8 cellular contexts compared by ENCODE assay signal in genomic region chr10:77173615-77174461, GRCh38.
DNase-seq lines count a peak whose midpoint lies in the region; ATAC-seq and TF ChIP-seq lines count a peak whose summit lies in the region.

No MANE protein-coding gene starts in this region.

- DNase-seq in DMS153 (lab: John Stamatoyannopoulos, UW) = peak; percentile 58
- peak; percentile 79 for DNase-seq in HEK293T (ENCODE audit: extremely low spot score)
- DNase-seq in NCI-H2171 (lab: John Stamatoyannopoulos, UW) = peak; percentile 23
- DNase-seq in activated CD4-positive, CD25-positive, alpha-beta regulatory T cell treated with anti-CD3 and anti-CD28 coated beads, Interleukin-2, amount 50 U/mL, for 72 hours = peak; percentile 65
- DNase-seq in central memory CD4-positive, alpha-beta T cell = peak; percentile 12
- peak; percentile 77 for DNase-seq in kidney glomerular epithelial cell (lab: John Stamatoyannopoulos, UW)
- peak; percentile 68 to 70 for DNase-seq in stimulated activated CD4-positive, alpha-beta T cell treated with anti-CD3 and anti-CD28 coated beads, Interleukin-2, amount 100 ng/mL, for 48 hours

- no peak for ATAC-seq in GM21367 (IDR thresholded peaks at IDR 0.05; ENCODE audit: unreplicated experiment)

- CTCF ChIA-PET in HEK293T (lab: Yijun Ruan, JAX) = interaction anchor here (0.5 to 4.7 kb wide), 20 partner anchors 8 to 540 kb away, joined by 3 to 24 read pairs (median 4); no protein-coding TSS in a partner anchor

- POLR2A ChIA-PET in HEK293T (lab: Yijun Ruan, JAX) = no interaction called here

TF ChIP-seq in HEK293T, 16 proteins besides CTCF, POLR2A, EP300 and RAD21:
- TF ChIP-seq SP1 (IDR thresholded peaks at IDR 0.05) (no peak), FOXM1 (IDR thresholded peaks at IDR 0.05; ENCODE audit: borderline replicate concordance) (no peak), L3MBTL2 (conservative IDR thresholded peaks at IDR 0.05) (no peak), NFRKB (IDR thresholded peaks at IDR 0.05) (no peak), TARDBP (IDR thresholded peaks at IDR 0.05) (no peak), FOXK2 (IDR thresholded peaks at IDR 0.05) (no peak), ARNT (IDR thresholded peaks at IDR 0.05) (no peak), FOXA1 (IDR thresholded peaks at IDR 0.05) (no peak), ELF4 (IDR thresholded peaks at IDR 0.05) (no peak), BHLHE40 (IDR thresholded peaks at IDR 0.05; ENCODE audit: borderline replicate concordance) (no peak), CTBP1 (IDR thresholded peaks at IDR 0.05; ENCODE audit: borderline replicate concordance) (no peak), LEF1 (IDR thresholded peaks at IDR 0.05; ENCODE audit: borderline replicate concordance) (no peak), ZNF384 (IDR thresholded peaks at IDR 0.05) (no peak), HDGF (IDR thresholded peaks at IDR 0.05; ENCODE audit: borderline replicate concordance) (no peak), SUZ12 (IDR thresholded peaks at IDR 0.05) (no peak)
- TF ChIP-seq, protein P1, sequence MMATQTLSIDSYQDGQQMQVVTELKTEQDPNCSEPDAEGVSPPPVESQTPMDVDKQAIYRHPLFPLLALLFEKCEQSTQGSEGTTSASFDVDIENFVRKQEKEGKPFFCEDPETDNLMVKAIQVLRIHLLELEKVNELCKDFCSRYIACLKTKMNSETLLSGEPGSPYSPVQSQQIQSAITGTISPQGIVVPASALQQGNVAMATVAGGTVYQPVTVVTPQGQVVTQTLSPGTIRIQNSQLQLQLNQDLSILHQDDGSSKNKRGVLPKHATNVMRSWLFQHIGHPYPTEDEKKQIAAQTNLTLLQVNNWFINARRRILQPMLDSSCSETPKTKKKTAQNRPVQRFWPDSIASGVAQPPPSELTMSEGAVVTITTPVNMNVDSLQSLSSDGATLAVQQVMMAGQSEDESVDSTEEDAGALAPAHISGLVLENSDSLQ (IDR thresholded peaks at IDR 0.05) = no peak

Comparison
In these comparisons a context has a peak if more than half of its experiments do, and no peak if none do; other contexts are left out.
1. DNase-seq: peak in every context shown above with its lines; median percentile 79 in HEK293T; 77 in kidney glomerular epithelial cell; 69 in stimulated activated CD4-positive, alpha-beta T cell treated with anti-CD3 and anti-CD28 coated beads, Interleukin-2, amount 100 ng/mL, for 48 hours; 65 in activated CD4-positive, CD25-positive, alpha-beta regulatory T cell treated with anti-CD3 and anti-CD28 coated beads, Interleukin-2, amount 50 U/mL, for 72 hours; 58 in DMS153; 23 in NCI-H2171; 12 in central memory CD4-positive, alpha-beta T cell.